ENCODE assay signal across 1 cellular context in the genomic region with DNA sequence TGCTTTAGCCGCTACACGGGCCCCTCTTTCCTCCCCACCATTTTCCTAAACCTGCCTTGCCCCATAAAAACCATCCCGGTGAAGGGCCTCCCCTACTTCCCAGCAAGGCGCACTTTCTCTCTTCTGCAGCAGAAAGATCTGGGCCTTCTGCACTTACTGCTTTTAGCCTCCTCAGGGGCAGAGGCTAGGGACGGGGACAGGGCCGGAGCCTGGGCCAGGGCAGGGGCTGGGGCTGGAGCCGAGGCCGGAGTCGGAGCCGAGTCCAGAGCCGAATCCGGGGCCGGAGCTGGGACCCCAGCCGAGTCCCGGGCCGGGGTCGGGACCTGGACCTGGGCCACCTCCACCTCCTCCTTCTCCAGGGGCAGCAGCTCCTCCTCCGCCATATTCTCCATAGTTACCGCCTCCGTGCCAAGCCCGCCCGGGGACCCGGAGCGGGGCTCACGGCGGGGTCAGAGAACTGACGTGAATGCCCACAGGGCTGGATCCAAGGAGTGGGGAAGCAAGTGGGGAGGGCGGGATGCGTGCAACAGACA.
A peak's percentile ranks its signal among the peaks of the same experiment; 100 is the strongest.
TF ChIP-seq lines count a peak whose summit lies in the region.

No MANE protein-coding gene starts in this region.

TF ChIP-seq in K562, 482 proteins besides CTCF, POLR2A, EP300 and RAD21 (continued from another document and continues in another):
- TF ChIP-seq, protein P1, sequence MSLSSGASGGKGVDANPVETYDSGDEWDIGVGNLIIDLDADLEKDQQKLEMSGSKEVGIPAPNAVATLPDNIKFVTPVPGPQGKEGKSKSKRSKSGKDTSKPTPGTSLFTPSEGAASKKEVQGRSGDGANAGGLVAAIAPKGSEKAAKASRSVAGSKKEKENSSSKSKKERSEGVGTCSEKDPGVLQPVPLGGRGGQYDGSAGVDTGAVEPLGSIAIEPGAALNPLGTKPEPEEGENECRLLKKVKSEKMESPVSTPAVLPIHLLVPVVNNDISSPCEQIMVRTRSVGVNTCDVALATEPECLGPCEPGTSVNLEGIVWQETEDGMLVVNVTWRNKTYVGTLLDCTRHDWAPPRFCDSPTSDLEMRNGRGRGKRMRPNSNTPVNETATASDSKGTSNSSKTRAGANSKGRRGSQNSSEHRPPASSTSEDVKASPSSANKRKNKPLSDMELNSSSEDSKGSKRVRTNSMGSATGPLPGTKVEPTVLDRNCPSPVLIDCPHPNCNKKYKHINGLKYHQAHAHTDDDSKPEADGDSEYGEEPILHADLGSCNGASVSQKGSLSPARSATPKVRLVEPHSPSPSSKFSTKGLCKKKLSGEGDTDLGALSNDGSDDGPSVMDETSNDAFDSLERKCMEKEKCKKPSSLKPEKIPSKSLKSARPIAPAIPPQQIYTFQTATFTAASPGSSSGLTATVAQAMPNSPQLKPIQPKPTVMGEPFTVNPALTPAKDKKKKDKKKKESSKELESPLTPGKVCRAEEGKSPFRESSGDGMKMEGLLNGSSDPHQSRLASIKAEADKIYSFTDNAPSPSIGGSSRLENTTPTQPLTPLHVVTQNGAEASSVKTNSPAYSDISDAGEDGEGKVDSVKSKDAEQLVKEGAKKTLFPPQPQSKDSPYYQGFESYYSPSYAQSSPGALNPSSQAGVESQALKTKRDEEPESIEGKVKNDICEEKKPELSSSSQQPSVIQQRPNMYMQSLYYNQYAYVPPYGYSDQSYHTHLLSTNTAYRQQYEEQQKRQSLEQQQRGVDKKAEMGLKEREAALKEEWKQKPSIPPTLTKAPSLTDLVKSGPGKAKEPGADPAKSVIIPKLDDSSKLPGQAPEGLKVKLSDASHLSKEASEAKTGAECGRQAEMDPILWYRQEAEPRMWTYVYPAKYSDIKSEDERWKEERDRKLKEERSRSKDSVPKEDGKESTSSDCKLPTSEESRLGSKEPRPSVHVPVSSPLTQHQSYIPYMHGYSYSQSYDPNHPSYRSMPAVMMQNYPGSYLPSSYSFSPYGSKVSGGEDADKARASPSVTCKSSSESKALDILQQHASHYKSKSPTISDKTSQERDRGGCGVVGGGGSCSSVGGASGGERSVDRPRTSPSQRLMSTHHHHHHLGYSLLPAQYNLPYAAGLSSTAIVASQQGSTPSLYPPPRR (CRISPR knock-in tag; IDR thresholded peaks at IDR 0.05; ENCODE audit: borderline replicate concordance): no peak
- TF ChIP-seq ELF2 (CRISPR knock-in tag; IDR thresholded peaks at IDR 0.05): no peak
- TF ChIP-seq PHF20 (IDR thresholded peaks at IDR 0.05; ENCODE audit: partially characterized antibody): no peak
- no peak for TF ChIP-seq TAF15 (IDR thresholded peaks at IDR 0.05; ENCODE audit: low read depth, low read length)
- no peak for TF ChIP-seq ZNF175 (CRISPR knock-in tag; IDR thresholded peaks at IDR 0.05; ENCODE audit: low read depth)
- TF ChIP-seq MBD2 (IDR thresholded peaks at IDR 0.05; ENCODE audit: borderline replicate concordance, low read depth): no peak
- TF ChIP-seq, protein P2, sequence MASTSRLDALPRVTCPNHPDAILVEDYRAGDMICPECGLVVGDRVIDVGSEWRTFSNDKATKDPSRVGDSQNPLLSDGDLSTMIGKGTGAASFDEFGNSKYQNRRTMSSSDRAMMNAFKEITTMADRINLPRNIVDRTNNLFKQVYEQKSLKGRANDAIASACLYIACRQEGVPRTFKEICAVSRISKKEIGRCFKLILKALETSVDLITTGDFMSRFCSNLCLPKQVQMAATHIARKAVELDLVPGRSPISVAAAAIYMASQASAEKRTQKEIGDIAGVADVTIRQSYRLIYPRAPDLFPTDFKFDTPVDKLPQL (IDR thresholded peaks at IDR 0.05; ENCODE audit: extremely low read depth, insufficient read length): no peak
- TF ChIP-seq ZNF384 (IDR thresholded peaks at IDR 0.05; ENCODE audit: low read depth, low read length): no peak
- no peak for TF ChIP-seq THRAP3 (IDR thresholded peaks at IDR 0.05; ENCODE audit: borderline replicate concordance)
- TF ChIP-seq LCOR (CRISPR knock-in tag; IDR thresholded peaks at IDR 0.05): peak; percentile 91; the same call in 1 of the 2 replicates
- no peak for TF ChIP-seq MCM5 (IDR thresholded peaks at IDR 0.05; ENCODE audit: low read depth)
- TF ChIP-seq SOX6 (IDR thresholded peaks at IDR 0.05): no peak
- no peak for TF ChIP-seq HNRNPUL1 (IDR thresholded peaks at IDR 0.05; ENCODE audit: low read length)
- no peak for TF ChIP-seq RFX1 (IDR thresholded peaks at IDR 0.05)
- TF ChIP-seq ZNF134 (CRISPR knock-in tag; conservative IDR thresholded peaks at IDR 0.05): 0 out of 2 replicates have a peak, but pooled peaks have one; percentile 15
- no peak for TF ChIP-seq PHB2 (IDR thresholded peaks at IDR 0.05; ENCODE audit: low read depth)
- TF ChIP-seq, protein P3, sequence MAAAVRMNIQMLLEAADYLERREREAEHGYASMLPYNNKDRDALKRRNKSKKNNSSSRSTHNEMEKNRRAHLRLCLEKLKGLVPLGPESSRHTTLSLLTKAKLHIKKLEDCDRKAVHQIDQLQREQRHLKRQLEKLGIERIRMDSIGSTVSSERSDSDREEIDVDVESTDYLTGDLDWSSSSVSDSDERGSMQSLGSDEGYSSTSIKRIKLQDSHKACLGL (CRISPR knock-in tag; IDR thresholded peaks at IDR 0.05; ENCODE audit: borderline replicate concordance, poor library complexity, severe bottlenecking): no peak
- TF ChIP-seq, protein P4, sequence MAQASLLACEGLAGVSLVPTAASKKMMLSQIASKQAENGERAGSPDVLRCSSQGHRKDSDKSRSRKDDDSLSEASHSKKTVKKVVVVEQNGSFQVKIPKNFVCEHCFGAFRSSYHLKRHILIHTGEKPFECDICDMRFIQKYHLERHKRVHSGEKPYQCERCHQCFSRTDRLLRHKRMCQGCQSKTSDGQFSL (CRISPR knock-in tag; IDR thresholded peaks at IDR 0.05): no peak; the same call in 1 of the 2 replicates
- TF ChIP-seq, protein P4 (tag; IDR thresholded peaks at IDR 0.05): no peak
- TF ChIP-seq, protein P5, sequence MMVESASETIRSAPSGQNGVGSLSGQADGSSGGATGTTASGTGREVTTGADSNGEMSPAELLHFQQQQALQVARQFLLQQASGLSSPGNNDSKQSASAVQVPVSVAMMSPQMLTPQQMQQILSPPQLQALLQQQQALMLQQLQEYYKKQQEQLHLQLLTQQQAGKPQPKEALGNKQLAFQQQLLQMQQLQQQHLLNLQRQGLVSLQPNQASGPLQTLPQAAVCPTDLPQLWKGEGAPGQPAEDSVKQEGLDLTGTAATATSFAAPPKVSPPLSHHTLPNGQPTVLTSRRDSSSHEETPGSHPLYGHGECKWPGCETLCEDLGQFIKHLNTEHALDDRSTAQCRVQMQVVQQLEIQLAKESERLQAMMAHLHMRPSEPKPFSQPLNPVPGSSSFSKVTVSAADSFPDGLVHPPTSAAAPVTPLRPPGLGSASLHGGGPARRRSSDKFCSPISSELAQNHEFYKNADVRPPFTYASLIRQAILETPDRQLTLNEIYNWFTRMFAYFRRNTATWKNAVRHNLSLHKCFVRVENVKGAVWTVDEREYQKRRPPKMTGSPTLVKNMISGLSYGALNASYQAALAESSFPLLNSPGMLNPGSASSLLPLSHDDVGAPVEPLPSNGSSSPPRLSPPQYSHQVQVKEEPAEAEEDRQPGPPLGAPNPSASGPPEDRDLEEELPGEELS (CRISPR knock-in tag; IDR thresholded peaks at IDR 0.05; ENCODE audit: borderline replicate concordance): peak; percentile 80; the same call in 1 of the 2 replicates
- TF ChIP-seq ZSCAN29 (IDR thresholded peaks at IDR 0.05): 0 out of 2 replicates have a peak, but pooled peaks have one; percentile 38
- TF ChIP-seq ZNF124 (CRISPR knock-in tag; IDR thresholded peaks at IDR 0.05): no peak
- no peak for TF ChIP-seq ESRRB (CRISPR knock-in tag; IDR thresholded peaks at IDR 0.05; ENCODE audit: borderline replicate concordance)
- no peak for TF ChIP-seq SNIP1 (IDR thresholded peaks at IDR 0.05; ENCODE audit: low read depth)
- TF ChIP-seq BCL6 (CRISPR knock-in tag; IDR thresholded peaks at IDR 0.05): no peak
- TF ChIP-seq RBM15 (IDR thresholded peaks at IDR 0.05; ENCODE audit: insufficient read depth, low read length): no peak
- TF ChIP-seq ZNF41 (CRISPR knock-in tag; conservative IDR thresholded peaks at IDR 0.05): no peak
- TF ChIP-seq, protein P6, sequence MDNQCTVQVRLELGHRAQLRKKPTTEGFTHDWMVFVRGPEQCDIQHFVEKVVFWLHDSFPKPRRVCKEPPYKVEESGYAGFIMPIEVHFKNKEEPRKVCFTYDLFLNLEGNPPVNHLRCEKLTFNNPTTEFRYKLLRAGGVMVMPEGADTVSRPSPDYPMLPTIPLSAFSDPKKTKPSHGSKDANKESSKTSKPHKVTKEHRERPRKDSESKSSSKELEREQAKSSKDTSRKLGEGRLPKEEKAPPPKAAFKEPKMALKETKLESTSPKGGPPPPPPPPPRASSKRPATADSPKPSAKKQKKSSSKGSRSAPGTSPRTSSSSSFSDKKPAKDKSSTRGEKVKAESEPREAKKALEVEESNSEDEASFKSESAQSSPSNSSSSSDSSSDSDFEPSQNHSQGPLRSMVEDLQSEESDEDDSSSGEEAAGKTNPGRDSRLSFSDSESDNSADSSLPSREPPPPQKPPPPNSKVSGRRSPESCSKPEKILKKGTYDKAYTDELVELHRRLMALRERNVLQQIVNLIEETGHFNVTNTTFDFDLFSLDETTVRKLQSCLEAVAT (IDR thresholded peaks at IDR 0.05): peak; percentile 32 to 43; a peak in 2 of 4 replicates
- TF ChIP-seq, protein P7, sequence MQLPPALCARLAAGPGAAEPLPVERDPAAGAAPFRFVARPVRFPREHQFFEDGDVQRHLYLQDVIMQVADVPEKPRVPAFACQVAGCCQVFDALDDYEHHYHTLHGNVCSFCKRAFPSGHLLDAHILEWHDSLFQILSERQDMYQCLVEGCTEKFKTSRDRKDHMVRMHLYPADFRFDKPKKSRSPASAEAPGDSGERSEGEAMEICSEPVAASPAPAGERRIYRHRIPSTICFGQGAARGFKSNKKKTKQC (CRISPR knock-in tag; IDR thresholded peaks at IDR 0.05): peak; percentile 79
- TF ChIP-seq SPI1 (IDR thresholded peaks at IDR 0.05; ENCODE audit: borderline replicate concordance, low read depth, low read length): no peak
- TF ChIP-seq HDAC1 (IDR thresholded peaks at IDR 0.05): peak in 1 of 2 experiments; percentile 19; a peak in 1 of 4 replicates
- TF ChIP-seq RB1 (IDR thresholded peaks at IDR 0.05; ENCODE audit: low read depth): 0 out of 2 replicates have a peak, but pooled peaks have one; percentile 9
- TF ChIP-seq HMG20B (CRISPR knock-in tag; IDR thresholded peaks at IDR 0.05): no peak
- TF ChIP-seq BRD9 (IDR thresholded peaks at IDR 0.05; ENCODE audit: low read depth, partially characterized antibody): no peak
- TF ChIP-seq HDAC2 (IDR thresholded peaks at IDR 0.05): no peak
- no peak for TF ChIP-seq CC2D1A (IDR thresholded peaks at IDR 0.05)
- TF ChIP-seq HNRNPL (IDR thresholded peaks at IDR 0.05; ENCODE audit: low read depth, low read length): no peak
- TF ChIP-seq, protein P8, sequence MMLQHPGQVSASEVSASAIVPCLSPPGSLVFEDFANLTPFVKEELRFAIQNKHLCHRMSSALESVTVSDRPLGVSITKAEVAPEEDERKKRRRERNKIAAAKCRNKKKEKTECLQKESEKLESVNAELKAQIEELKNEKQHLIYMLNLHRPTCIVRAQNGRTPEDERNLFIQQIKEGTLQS (IDR thresholded peaks at IDR 0.05): no peak
- TF ChIP-seq, protein P8 (CRISPR knock-in tag; conservative IDR thresholded peaks at IDR 0.05): no peak
- TF ChIP-seq, protein P9, sequence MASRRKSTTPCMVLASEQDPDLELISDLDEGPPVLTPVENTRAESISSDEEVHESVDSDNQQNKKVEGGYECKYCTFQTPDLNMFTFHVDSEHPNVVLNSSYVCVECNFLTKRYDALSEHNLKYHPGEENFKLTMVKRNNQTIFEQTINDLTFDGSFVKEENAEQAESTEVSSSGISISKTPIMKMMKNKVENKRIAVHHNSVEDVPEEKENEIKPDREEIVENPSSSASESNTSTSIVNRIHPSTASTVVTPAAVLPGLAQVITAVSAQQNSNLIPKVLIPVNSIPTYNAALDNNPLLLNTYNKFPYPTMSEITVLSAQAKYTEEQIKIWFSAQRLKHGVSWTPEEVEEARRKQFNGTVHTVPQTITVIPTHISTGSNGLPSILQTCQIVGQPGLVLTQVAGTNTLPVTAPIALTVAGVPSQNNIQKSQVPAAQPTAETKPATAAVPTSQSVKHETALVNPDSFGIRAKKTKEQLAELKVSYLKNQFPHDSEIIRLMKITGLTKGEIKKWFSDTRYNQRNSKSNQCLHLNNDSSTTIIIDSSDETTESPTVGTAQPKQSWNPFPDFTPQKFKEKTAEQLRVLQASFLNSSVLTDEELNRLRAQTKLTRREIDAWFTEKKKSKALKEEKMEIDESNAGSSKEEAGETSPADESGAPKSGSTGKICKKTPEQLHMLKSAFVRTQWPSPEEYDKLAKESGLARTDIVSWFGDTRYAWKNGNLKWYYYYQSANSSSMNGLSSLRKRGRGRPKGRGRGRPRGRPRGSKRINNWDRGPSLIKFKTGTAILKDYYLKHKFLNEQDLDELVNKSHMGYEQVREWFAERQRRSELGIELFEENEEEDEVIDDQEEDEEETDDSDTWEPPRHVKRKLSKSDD (conservative IDR thresholded peaks at IDR 0.05; ENCODE audit: low read length): no peak; the same call in 1 of the 2 replicates
- TF ChIP-seq, protein P10, sequence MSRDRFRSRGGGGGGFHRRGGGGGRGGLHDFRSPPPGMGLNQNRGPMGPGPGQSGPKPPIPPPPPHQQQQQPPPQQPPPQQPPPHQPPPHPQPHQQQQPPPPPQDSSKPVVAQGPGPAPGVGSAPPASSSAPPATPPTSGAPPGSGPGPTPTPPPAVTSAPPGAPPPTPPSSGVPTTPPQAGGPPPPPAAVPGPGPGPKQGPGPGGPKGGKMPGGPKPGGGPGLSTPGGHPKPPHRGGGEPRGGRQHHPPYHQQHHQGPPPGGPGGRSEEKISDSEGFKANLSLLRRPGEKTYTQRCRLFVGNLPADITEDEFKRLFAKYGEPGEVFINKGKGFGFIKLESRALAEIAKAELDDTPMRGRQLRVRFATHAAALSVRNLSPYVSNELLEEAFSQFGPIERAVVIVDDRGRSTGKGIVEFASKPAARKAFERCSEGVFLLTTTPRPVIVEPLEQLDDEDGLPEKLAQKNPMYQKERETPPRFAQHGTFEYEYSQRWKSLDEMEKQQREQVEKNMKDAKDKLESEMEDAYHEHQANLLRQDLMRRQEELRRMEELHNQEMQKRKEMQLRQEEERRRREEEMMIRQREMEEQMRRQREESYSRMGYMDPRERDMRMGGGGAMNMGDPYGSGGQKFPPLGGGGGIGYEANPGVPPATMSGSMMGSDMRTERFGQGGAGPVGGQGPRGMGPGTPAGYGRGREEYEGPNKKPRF (IDR thresholded peaks at IDR 0.05; ENCODE audit: low read depth, low read length): no peak
- no peak for TF ChIP-seq ZNF444 (CRISPR knock-in tag; IDR thresholded peaks at IDR 0.05)
- TF ChIP-seq RBBP5 (IDR thresholded peaks at IDR 0.05; ENCODE audit: borderline replicate concordance, insufficient read depth, low read length, poor library complexity, severe bottlenecking): peak; percentile 79
- TF ChIP-seq MEF2D (tag; conservative IDR thresholded peaks at IDR 0.05; ENCODE audit: low read depth): no peak
- peak; percentile 61; the same call in 1 of the 2 replicates for TF ChIP-seq ZBTB7A (IDR thresholded peaks at IDR 0.05; ENCODE audit: borderline replicate concordance, control insufficient read depth, low read depth, low read length)
- TF ChIP-seq PRMT5 (CRISPR knock-in tag; IDR thresholded peaks at IDR 0.05): no peak
- TF ChIP-seq ZNF324 (CRISPR knock-in tag; IDR thresholded peaks at IDR 0.05): no peak
- no peak for TF ChIP-seq ZNF445 (CRISPR knock-in tag; IDR thresholded peaks at IDR 0.05; ENCODE audit: low read depth)
